In the genomic region with DNA sequence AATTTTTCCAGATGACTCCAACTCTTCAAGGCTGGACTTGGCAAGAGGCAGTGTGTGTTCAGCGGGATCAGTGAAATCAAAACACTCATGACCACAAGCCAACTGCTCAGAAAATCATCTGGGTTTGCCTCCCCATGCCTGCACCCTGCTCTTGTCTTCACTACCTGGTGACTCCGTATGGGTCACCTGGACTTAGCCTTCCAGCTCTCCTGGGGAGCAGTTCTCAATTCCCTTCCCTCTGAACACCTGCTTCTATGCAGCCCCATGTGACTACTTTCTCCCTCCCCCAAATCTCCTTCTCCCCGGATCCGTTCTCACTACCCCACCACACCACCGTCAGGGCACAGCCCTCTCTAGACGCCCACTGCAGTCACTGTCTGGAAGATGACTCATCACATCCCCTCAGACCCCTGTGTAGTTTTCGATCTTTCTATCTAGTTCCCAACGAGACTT, we compare ENCODE assay signal across 8 cellular contexts.
DNase-seq lines count a peak whose midpoint lies in the region; ATAC-seq and TF ChIP-seq lines count a peak whose summit lies in the region.

No MANE protein-coding gene starts in this region.

- H3K4me3 ChIP-seq in osteoblast (ENCODE audit: insufficient read depth, low read length), result no peak overlapping the region

- H3K27ac ChIP-seq in osteoblast (ENCODE audit: low read depth, low read length), result no peak overlapping the region

- H3K36me3 ChIP-seq in osteoblast (ENCODE audit: insufficient read depth, low read length), result no peaks in the 10 kb centered on the region

- peak; percentile 85 for ATAC-seq in GM18868 (IDR thresholded peaks at IDR 0.05; ENCODE audit: unreplicated experiment)
- ATAC-seq in HG02623 (IDR thresholded peaks at IDR 0.05; ENCODE audit: unreplicated experiment), result peak; percentile 54
- peak in 3 of 4 experiments; percentile 26 to 61 (median 47) for ATAC-seq in T-cell (replicated peaks in 1 of 4)

- H3K9me3 Mint-ChIP-seq in T-cell, result no peaks in the 10 kb centered on the region

- H3K9me3 ChIP-seq in osteoblast (ENCODE audit: low read depth, low read length), result no peaks in the 10 kb centered on the region

- no peaks in the 10 kb centered on the region for H3K27me3 Mint-ChIP-seq in T-cell

- no peaks in the 10 kb centered on the region for H3K36me3 Mint-ChIP-seq in T-cell

- no peak overlapping the region for H2AFZ ChIP-seq in osteoblast (ENCODE audit: low read length)

- no peak overlapping the region for H3K4me2 ChIP-seq in osteoblast (ENCODE audit: insufficient read depth, low read length)

- DNase-seq in T-cell, result no peak
- DNase-seq in osteoblast (ENCODE audit: insufficient read length, low spot score, missing footprints), result peak; percentile 62
- no peak for DNase-seq in HT-29 (ENCODE audit: low spot score)
- no peak for DNase-seq in Kasumi-1 (lab: John Stamatoyannopoulos, UW)
- no peak for DNase-seq in NCI-H748 treated with DMSO at 0.1 percent for 48 hours (lab: John Stamatoyannopoulos, UW)
- no peak for DNase-seq in AG08395 (ENCODE audit: low spot score)

- no peak for TF ChIP-seq CTCF in osteoblast (IDR thresholded peaks at IDR 0.05; ENCODE audit: extremely low read depth, low read depth, low read length)

- peaks cover 10 to 21% (median 19%) of the 10 kb centered on the region in 3 donors for H3K4me1 Mint-ChIP-seq in T-cell

- CTCF ChIA-PET in T-cell (lab: Charles Lee), result no interaction called here

- H3K27me3 ChIP-seq in osteoblast (ENCODE audit: insufficient read depth, low read length), result no peaks in the 10 kb centered on the region

- H3K27ac Mint-ChIP-seq in T-cell, result no peak overlapping the region

- H3K4me1 ChIP-seq in osteoblast (ENCODE audit: insufficient read depth, low read length), result no peaks in the 10 kb centered on the region

- no peak overlapping the region for H3K4me3 Mint-ChIP-seq in T-cell

- POLR2A ChIA-PET in T-cell (lab: Charles Lee), result no interaction called here

- H3K79me2 ChIP-seq in osteoblast (ENCODE audit: insufficient read depth, low read length), result no peaks in the 10 kb centered on the region

- H4K20me1 ChIP-seq in osteoblast (ENCODE audit: insufficient read depth, low read length), result no peaks in the 10 kb centered on the region
